Comparison of ENCODE assay signal across 1 cellular context in the genomic region with DNA sequence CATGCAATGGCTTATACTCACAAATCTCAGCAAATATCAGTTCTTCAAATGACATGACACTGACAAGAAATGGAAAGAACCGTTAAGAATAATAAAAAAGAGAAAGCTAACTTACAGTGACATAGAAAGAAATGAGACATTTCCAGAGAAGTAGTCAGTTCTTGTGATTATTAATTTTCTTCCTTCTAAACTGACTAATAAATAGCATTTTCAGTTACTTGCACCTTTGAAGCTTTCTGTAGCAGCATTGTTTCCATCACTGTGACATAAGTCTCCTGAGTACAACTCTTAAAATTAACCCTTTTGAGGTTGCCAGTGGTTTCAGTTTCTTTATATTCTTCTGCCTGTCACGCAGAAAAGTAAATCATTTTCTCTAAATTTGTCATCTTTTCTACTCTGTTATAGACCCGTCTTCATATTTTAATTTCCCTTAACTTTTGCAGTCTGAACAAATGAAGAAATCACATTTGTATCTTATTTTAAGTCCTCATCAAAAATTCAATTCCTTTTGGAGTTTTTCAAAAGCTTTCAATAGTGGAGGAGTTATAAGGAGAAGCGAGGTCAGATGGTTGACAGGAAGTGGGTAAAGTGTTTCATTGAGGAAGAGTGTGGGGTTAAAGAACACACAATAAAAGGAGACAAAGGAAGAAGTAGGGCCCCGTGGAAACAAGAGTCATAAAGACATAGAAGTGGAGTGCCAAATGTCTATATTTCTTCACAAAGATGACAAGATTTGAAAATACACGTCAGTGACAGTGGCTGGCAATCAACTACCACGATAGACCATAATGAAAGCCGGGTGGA.
A peak's percentile ranks its signal among the peaks of the same experiment; 100 is the strongest.
TF ChIP-seq lines count a peak whose summit lies in the region.

No MANE protein-coding gene starts in this region.

TF ChIP-seq in GM12878, 131 proteins besides CTCF, POLR2A, EP300 and RAD21 (continued from another document and continues in another):
- TF ChIP-seq, protein P1, sequence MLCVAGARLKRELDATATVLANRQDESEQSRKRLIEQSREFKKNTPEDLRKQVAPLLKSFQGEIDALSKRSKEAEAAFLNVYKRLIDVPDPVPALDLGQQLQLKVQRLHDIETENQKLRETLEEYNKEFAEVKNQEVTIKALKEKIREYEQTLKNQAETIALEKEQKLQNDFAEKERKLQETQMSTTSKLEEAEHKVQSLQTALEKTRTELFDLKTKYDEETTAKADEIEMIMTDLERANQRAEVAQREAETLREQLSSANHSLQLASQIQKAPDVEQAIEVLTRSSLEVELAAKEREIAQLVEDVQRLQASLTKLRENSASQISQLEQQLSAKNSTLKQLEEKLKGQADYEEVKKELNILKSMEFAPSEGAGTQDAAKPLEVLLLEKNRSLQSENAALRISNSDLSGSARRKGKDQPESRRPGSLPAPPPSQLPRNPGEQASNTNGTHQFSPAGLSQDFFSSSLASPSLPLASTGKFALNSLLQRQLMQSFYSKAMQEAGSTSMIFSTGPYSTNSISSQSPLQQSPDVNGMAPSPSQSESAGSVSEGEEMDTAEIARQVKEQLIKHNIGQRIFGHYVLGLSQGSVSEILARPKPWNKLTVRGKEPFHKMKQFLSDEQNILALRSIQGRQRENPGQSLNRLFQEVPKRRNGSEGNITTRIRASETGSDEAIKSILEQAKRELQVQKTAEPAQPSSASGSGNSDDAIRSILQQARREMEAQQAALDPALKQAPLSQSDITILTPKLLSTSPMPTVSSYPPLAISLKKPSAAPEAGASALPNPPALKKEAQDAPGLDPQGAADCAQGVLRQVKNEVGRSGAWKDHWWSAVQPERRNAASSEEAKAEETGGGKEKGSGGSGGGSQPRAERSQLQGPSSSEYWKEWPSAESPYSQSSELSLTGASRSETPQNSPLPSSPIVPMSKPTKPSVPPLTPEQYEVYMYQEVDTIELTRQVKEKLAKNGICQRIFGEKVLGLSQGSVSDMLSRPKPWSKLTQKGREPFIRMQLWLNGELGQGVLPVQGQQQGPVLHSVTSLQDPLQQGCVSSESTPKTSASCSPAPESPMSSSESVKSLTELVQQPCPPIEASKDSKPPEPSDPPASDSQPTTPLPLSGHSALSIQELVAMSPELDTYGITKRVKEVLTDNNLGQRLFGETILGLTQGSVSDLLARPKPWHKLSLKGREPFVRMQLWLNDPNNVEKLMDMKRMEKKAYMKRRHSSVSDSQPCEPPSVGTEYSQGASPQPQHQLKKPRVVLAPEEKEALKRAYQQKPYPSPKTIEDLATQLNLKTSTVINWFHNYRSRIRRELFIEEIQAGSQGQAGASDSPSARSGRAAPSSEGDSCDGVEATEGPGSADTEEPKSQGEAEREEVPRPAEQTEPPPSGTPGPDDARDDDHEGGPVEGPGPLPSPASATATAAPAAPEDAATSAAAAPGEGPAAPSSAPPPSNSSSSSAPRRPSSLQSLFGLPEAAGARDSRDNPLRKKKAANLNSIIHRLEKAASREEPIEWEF (IDR thresholded peaks at IDR 0.05; ENCODE audit: insufficient replicate concordance, low read depth, low read length) = peak; percentile 75
- peak in 1 of 2 experiments; percentile 86; a peak in 1 of 4 replicates for TF ChIP-seq ETV6 (conservative IDR thresholded peaks at IDR 0.05 in 1 of 2, IDR thresholded peaks at IDR 0.05 in 1 of 2; ENCODE audit: borderline replicate concordance in 1 of 2, low read depth in 1 of 2)
- TF ChIP-seq, protein P2, sequence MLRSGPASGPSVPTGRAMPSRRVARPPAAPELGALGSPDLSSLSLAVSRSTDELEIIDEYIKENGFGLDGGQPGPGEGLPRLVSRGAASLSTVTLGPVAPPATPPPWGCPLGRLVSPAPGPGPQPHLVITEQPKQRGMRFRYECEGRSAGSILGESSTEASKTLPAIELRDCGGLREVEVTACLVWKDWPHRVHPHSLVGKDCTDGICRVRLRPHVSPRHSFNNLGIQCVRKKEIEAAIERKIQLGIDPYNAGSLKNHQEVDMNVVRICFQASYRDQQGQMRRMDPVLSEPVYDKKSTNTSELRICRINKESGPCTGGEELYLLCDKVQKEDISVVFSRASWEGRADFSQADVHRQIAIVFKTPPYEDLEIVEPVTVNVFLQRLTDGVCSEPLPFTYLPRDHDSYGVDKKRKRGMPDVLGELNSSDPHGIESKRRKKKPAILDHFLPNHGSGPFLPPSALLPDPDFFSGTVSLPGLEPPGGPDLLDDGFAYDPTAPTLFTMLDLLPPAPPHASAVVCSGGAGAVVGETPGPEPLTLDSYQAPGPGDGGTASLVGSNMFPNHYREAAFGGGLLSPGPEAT (IDR thresholded peaks at IDR 0.05; ENCODE audit: low read depth) = peak; percentile 85
- TF ChIP-seq RUNX3 (IDR thresholded peaks at IDR 0.05; ENCODE audit: low read length) = peak; percentile 99
- no peak for TF ChIP-seq SUPT20H (IDR thresholded peaks at IDR 0.05; ENCODE audit: borderline replicate concordance, control insufficient read depth, low read depth, low read length)
- TF ChIP-seq NBN (IDR thresholded peaks at IDR 0.05) = no peak
- TF ChIP-seq, protein P3, sequence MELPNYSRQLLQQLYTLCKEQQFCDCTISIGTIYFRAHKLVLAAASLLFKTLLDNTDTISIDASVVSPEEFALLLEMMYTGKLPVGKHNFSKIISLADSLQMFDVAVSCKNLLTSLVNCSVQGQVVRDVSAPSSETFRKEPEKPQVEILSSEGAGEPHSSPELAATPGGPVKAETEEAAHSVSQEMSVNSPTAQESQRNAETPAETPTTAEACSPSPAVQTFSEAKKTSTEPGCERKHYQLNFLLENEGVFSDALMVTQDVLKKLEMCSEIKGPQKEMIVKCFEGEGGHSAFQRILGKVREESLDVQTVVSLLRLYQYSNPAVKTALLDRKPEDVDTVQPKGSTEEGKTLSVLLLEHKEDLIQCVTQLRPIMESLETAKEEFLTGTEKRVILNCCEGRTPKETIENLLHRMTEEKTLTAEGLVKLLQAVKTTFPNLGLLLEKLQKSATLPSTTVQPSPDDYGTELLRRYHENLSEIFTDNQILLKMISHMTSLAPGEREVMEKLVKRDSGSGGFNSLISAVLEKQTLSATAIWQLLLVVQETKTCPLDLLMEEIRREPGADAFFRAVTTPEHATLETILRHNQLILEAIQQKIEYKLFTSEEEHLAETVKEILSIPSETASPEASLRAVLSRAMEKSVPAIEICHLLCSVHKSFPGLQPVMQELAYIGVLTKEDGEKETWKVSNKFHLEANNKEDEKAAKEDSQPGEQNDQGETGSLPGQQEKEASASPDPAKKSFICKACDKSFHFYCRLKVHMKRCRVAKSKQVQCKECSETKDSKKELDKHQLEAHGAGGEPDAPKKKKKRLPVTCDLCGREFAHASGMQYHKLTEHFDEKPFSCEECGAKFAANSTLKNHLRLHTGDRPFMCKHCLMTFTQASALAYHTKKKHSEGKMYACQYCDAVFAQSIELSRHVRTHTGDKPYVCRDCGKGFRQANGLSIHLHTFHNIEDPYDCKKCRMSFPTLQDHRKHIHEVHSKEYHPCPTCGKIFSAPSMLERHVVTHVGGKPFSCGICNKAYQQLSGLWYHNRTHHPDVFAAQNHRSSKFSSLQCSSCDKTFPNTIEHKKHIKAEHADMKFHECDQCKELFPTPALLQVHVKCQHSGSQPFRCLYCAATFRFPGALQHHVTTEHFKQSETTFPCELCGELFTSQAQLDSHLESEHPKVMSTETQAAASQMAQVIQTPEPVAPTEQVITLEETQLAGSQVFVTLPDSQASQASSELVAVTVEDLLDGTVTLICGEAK (IDR thresholded peaks at IDR 0.05; ENCODE audit: borderline replicate concordance) = no peak
- TF ChIP-seq, protein P4, sequence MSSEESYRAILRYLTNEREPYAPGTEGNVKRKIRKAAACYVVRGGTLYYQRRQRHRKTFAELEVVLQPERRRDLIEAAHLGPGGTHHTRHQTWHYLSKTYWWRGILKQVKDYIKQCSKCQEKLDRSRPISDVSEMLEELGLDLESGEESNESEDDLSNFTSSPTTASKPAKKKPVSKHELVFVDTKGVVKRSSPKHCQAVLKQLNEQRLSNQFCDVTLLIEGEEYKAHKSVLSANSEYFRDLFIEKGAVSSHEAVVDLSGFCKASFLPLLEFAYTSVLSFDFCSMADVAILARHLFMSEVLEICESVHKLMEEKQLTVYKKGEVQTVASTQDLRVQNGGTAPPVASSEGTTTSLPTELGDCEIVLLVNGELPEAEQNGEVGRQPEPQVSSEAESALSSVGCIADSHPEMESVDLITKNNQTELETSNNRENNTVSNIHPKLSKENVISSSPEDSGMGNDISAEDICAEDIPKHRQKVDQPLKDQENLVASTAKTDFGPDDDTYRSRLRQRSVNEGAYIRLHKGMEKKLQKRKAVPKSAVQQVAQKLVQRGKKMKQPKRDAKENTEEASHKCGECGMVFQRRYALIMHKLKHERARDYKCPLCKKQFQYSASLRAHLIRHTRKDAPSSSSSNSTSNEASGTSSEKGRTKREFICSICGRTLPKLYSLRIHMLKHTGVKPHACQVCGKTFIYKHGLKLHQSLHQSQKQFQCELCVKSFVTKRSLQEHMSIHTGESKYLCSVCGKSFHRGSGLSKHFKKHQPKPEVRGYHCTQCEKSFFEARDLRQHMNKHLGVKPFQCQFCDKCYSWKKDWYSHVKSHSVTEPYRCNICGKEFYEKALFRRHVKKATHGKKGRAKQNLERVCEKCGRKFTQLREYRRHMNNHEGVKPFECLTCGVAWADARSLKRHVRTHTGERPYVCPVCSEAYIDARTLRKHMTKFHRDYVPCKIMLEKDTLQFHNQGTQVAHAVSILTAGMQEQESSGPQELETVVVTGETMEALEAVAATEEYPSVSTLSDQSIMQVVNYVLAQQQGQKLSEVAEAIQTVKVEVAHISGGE (CRISPR knock-in tag; IDR thresholded peaks at IDR 0.05) = no peak
- TF ChIP-seq SIN3A (IDR thresholded peaks at IDR 0.05; ENCODE audit: low read depth, low read length) = no peak
- no peak for TF ChIP-seq WRNIP1 (IDR thresholded peaks at IDR 0.05; ENCODE audit: borderline replicate concordance, low read depth, low read length)
- 0 out of 4 replicates have a peak, but pooled peaks of 1 of the 2 experiments have one; percentile 5 for TF ChIP-seq SRF (IDR thresholded peaks at IDR 0.05; ENCODE audit: low read depth in 2 of 2, low read length in 2 of 2)
- TF ChIP-seq CEBPB (IDR thresholded peaks at IDR 0.05; ENCODE audit: borderline replicate concordance in 1 of 2, low read depth in 2 of 2, low read length in 2 of 2) = peak in 1 of 2 experiments; percentile 91; a peak in 2 of 4 replicates
- TF ChIP-seq MXI1 (IDR thresholded peaks at IDR 0.05; ENCODE audit: low read depth, low read length) = no peak
- TF ChIP-seq, protein P5, sequence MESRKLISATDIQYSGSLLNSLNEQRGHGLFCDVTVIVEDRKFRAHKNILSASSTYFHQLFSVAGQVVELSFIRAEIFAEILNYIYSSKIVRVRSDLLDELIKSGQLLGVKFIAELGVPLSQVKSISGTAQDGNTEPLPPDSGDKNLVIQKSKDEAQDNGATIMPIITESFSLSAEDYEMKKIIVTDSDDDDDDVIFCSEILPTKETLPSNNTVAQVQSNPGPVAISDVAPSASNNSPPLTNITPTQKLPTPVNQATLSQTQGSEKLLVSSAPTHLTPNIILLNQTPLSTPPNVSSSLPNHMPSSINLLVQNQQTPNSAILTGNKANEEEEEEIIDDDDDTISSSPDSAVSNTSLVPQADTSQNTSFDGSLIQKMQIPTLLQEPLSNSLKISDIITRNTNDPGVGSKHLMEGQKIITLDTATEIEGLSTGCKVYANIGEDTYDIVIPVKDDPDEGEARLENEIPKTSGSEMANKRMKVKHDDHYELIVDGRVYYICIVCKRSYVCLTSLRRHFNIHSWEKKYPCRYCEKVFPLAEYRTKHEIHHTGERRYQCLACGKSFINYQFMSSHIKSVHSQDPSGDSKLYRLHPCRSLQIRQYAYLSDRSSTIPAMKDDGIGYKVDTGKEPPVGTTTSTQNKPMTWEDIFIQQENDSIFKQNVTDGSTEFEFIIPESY (IDR thresholded peaks at IDR 0.05) = no peak
- TF ChIP-seq CREM (IDR thresholded peaks at IDR 0.05; ENCODE audit: low read depth) = peak; percentile 94
- TF ChIP-seq, protein P6, sequence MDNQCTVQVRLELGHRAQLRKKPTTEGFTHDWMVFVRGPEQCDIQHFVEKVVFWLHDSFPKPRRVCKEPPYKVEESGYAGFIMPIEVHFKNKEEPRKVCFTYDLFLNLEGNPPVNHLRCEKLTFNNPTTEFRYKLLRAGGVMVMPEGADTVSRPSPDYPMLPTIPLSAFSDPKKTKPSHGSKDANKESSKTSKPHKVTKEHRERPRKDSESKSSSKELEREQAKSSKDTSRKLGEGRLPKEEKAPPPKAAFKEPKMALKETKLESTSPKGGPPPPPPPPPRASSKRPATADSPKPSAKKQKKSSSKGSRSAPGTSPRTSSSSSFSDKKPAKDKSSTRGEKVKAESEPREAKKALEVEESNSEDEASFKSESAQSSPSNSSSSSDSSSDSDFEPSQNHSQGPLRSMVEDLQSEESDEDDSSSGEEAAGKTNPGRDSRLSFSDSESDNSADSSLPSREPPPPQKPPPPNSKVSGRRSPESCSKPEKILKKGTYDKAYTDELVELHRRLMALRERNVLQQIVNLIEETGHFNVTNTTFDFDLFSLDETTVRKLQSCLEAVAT (IDR thresholded peaks at IDR 0.05) = peak; percentile 75; the same call in 1 of the 2 replicates
- peak; percentile 99 for TF ChIP-seq JUNB (IDR thresholded peaks at IDR 0.05)
- peak; percentile 36; the same call in 1 of the 2 replicates for TF ChIP-seq RCOR1 (conservative IDR thresholded peaks at IDR 0.05; ENCODE audit: low read depth, low read length)
- TF ChIP-seq POLR2AphosphoS5 (IDR thresholded peaks at IDR 0.05; ENCODE audit: low read length) = no peak
- TF ChIP-seq SREBF1 (IDR thresholded peaks at IDR 0.05; ENCODE audit: low read length) = peak; percentile 59; the same call in 1 of the 2 replicates
- TF ChIP-seq, protein P7, sequence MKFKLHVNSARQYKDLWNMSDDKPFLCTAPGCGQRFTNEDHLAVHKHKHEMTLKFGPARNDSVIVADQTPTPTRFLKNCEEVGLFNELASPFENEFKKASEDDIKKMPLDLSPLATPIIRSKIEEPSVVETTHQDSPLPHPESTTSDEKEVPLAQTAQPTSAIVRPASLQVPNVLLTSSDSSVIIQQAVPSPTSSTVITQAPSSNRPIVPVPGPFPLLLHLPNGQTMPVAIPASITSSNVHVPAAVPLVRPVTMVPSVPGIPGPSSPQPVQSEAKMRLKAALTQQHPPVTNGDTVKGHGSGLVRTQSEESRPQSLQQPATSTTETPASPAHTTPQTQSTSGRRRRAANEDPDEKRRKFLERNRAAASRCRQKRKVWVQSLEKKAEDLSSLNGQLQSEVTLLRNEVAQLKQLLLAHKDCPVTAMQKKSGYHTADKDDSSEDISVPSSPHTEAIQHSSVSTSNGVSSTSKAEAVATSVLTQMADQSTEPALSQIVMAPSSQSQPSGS (IDR thresholded peaks at IDR 0.05; ENCODE audit: low read length) = peak; percentile 98
- no peak for TF ChIP-seq HDGF (IDR thresholded peaks at IDR 0.05)
- TF ChIP-seq PAX8 (IDR thresholded peaks at IDR 0.05) = no peak
- no peak for TF ChIP-seq RFX5 (IDR thresholded peaks at IDR 0.05; ENCODE audit: low read depth, low read length)
- TF ChIP-seq RBBP5 (conservative IDR thresholded peaks at IDR 0.05) = 0 out of 2 replicates have a peak, but pooled peaks have one; percentile 67
- no peak for TF ChIP-seq YY1 (IDR thresholded peaks at IDR 0.05; ENCODE audit: low read depth, low read length)
- TF ChIP-seq JUND (IDR thresholded peaks at IDR 0.05; ENCODE audit: low read depth, low read length) = peak; percentile 53; the same call in 1 of the 2 replicates
- TF ChIP-seq, protein P8, sequence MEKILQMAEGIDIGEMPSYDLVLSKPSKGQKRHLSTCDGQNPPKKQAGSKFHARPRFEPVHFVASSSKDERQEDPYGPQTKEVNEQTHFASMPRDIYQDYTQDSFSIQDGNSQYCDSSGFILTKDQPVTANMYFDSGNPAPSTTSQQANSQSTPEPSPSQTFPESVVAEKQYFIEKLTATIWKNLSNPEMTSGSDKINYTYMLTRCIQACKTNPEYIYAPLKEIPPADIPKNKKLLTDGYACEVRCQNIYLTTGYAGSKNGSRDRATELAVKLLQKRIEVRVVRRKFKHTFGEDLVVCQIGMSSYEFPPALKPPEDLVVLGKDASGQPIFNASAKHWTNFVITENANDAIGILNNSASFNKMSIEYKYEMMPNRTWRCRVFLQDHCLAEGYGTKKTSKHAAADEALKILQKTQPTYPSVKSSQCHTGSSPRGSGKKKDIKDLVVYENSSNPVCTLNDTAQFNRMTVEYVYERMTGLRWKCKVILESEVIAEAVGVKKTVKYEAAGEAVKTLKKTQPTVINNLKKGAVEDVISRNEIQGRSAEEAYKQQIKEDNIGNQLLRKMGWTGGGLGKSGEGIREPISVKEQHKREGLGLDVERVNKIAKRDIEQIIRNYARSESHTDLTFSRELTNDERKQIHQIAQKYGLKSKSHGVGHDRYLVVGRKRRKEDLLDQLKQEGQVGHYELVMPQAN (conservative IDR thresholded peaks at IDR 0.05) = no peak
